ENCODE assay signal across 8 cellular contexts in genomic region chr5:128201065-128201926, GRCh38.
DNase-seq lines count a peak whose midpoint lies in the region; ATAC-seq and TF ChIP-seq lines count a peak whose summit lies in the region.

No MANE protein-coding gene starts in this region.

- H3K27me3 ChIP-seq in dorsolateral prefrontal cortex (no peaks in the 10 kb centered on the region), lung (ENCODE audit: control insufficient read depth, insufficient read depth) (no peaks in the 10 kb centered on the region)

- H3K36me3 ChIP-seq in lung (ENCODE audit: control insufficient read depth in 2 of 2, insufficient read depth in 2 of 2, low read length in 2 of 2): no peaks in the 10 kb centered on the region

- H3K27ac ChIP-seq in dorsolateral prefrontal cortex: peak overlapping the region in 38 of 59 donors; percentile 2 to 73 (median 44)
- H3K27ac ChIP-seq in lung (ENCODE audit: low read depth in 1 of 2, low read length in 1 of 2): no peak overlapping the region

- H3K9me3 Mint-ChIP-seq in activated CD4-positive, alpha-beta memory T cell treated with anti-CD3 and anti-CD28 coated beads for 36 hours: peaks cover 5% of the 10 kb centered on the region

- H3K36me3 Mint-ChIP-seq in activated CD4-positive, alpha-beta memory T cell treated with anti-CD3 and anti-CD28 coated beads for 36 hours: peaks cover 3% of the 10 kb centered on the region

- POLR2A ChIA-PET in activated CD4-positive, alpha-beta memory T cell treated with anti-CD3 and anti-CD28 coated beads for 36 hours (lab: Charles Lee): no interaction called here

- DNase-seq in Ammon's horn (ENCODE audit: low spot score) (peak; percentile 79), NCI-H524 (lab: John Stamatoyannopoulos, UW) (peak; percentile 62 to 81), dorsolateral prefrontal cortex (peak; percentile 77 to 89 (median 86)), lung (ENCODE audit: low spot score) (peak; percentile 87)
- peak; percentile 89 for DNase-seq in activated CD4-positive, alpha-beta memory T cell treated with anti-CD3 and anti-CD28 coated beads for 36 hours
- peak; percentile 65 to 74 (median 66) for DNase-seq in stimulated activated CD4-positive, alpha-beta T cell treated with anti-CD3 and anti-CD28 coated beads, TNF-alpha, amount 100 ng/mL, for 48 hours (ENCODE audit: low read depth in 3 of 3)

- ATAC-seq in GM18907 (IDR thresholded peaks at IDR 0.05; ENCODE audit: unreplicated experiment) (peak; percentile 96), HG03103 (IDR thresholded peaks at IDR 0.05; ENCODE audit: low read depth, unreplicated experiment) (peak; percentile 81), lung (ENCODE audit: insufficient read depth, low FRiP score) (peak; percentile 90)

- CTCF ChIA-PET in activated CD4-positive, alpha-beta memory T cell treated with anti-CD3 and anti-CD28 coated beads for 36 hours (lab: Charles Lee): interaction anchor here (0.6 to 2.1 kb wide), 25 partner anchors 11 to 709 kb away, joined by 3 to 12 read pairs (median 4); no protein-coding TSS in a partner anchor

- peaks cover 29% of the 10 kb centered on the region for H3K4me1 Mint-ChIP-seq in activated CD4-positive, alpha-beta memory T cell treated with anti-CD3 and anti-CD28 coated beads for 36 hours (ENCODE audit: low read depth)

- 10 to 14% methylated on average over 36 of the region's 36 CpGs for WGBS in lung, 2 donors

- peaks cover 0 to 2% of the 10 kb centered on the region in 2 donors for H3K4me1 ChIP-seq in lung (ENCODE audit: control insufficient read depth in 2 of 2, insufficient read depth in 2 of 2, low read length in 2 of 2)

- H3K9me3 ChIP-seq in lung (ENCODE audit: control insufficient read depth in 2 of 2, insufficient read depth in 1 of 2, low read length in 1 of 2): no peaks in the 10 kb centered on the region

- peaks cover 7% of the 10 kb centered on the region for H3K27me3 Mint-ChIP-seq in activated CD4-positive, alpha-beta memory T cell treated with anti-CD3 and anti-CD28 coated beads for 36 hours

- intact Hi-C loops in activated CD4-positive, alpha-beta memory T cell treated with anti-CD3 and anti-CD28 coated beads for 36 hours (cut with micrococcal nuclease): loop anchor here (1.0 to 2.0 kb wide), 4 partner anchors 118 to 637 kb away; partner anchors contain the start of gene SLC12A2
- intact Hi-C loops in dorsolateral prefrontal cortex (cut with DNase I): loop anchor here (1.0 to 10.0 kb wide), 7 partner anchors 118 to 639 kb away; partner anchors contain the start of gene SLC12A2 (in 2 of the 2)

- TF ChIP-seq CTCF in dorsolateral prefrontal cortex (IDR thresholded peaks at IDR 0.05 in 54 of 56, conservative IDR thresholded peaks at IDR 0.05 in 2 of 56; ENCODE audit: low read depth in 1 of 56, partially characterized antibody in 56 of 56) (peak; percentile 75 to 98 (median 94)), lung (IDR thresholded peaks at IDR 0.05; ENCODE audit: control extremely low read depth, extremely low read depth) (peak; percentile 75)

- no peak overlapping the region for H3K4me3 Mint-ChIP-seq in activated CD4-positive, alpha-beta memory T cell treated with anti-CD3 and anti-CD28 coated beads for 36 hours

- peak overlapping the region in 58 of 59 donors; percentile 6 to 59 (median 40) for H3K4me3 ChIP-seq in dorsolateral prefrontal cortex
- H3K4me3 ChIP-seq in lung: no peak overlapping the region

- no peak overlapping the region for H3K27ac Mint-ChIP-seq in activated CD4-positive, alpha-beta memory T cell treated with anti-CD3 and anti-CD28 coated beads for 36 hours

Comparison
In these comparisons a context has a peak if more than half of its experiments do, and no peak if none do; other contexts are left out.
1. H3K27ac ChIP-seq: peak in dorsolateral prefrontal cortex (38 of 59); none in lung (0 of 2).
2. Peak in every context shown above with its lines, with median percentiles within 50 percentile points of each other: DNase-seq and ATAC-seq.